32 cellular contexts compared by ENCODE assay signal in the genomic region with DNA sequence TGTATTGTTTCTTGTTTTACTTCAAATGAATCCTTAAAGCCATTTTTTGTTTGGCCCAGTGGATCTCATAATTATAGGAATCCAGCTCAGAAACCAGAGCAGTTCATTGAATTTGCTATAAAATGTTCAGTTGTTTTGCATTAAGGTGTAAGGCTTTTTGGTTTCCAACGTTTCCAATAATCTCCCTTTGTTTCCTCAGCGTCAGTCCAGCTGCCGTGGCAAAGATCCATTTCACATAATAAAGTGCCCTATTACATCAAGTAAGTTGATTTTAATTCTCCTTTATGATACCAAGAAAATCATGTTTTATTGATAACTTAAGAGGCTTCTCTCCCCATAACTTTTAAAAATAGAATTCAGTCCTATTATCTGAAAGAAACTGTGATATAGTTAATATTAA.
"Had no signal": no experiment of that assay in that cellular context is flagged by ENCODE, and none has a peak within 500 bp of the region (broad histone marks: within the 10 kb centered on the region; RNA-seq: fewer than 3 reads in every experiment).

No MANE protein-coding gene starts in this region.

- H3K4me3 Mint-ChIP-seq: activated naive CD4-positive, alpha-beta T cell treated with anti-CD3 and anti-CD28 coated beads for 36 hours; activated naive CD8-positive, alpha-beta T cell treated with anti-CD3 and anti-CD28 coated beads for 36 hours; brain; mesothelial cell of epicardium; naive B cell; nephron progenitor cell; stimulated activated effector memory CD8-positive, alpha-beta T cell treated with anti-CD3 and anti-CD28 coated beads, Interleukin-12 subunit alpha, Interleukin-12 subunit beta, amount 100 ng/mL, for 72 hours; stimulated activated naive CD8-positive, alpha-beta T cell treated with anti-CD3 and anti-CD28 coated beads, Interleukin-15, Interleukin-2, amounts not matched to agents 100 ng/mL and 50 ng/mL, for 24 hours had no signal

- H3K9me3 Mint-ChIP-seq: activated naive CD4-positive, alpha-beta T cell treated with anti-CD3 and anti-CD28 coated beads for 36 hours; activated naive CD8-positive, alpha-beta T cell treated with anti-CD3 and anti-CD28 coated beads for 36 hours; brain; mesothelial cell of epicardium; naive B cell; nephron progenitor cell; stimulated activated effector memory CD8-positive, alpha-beta T cell treated with anti-CD3 and anti-CD28 coated beads, Interleukin-12 subunit alpha, Interleukin-12 subunit beta, amount 100 ng/mL, for 72 hours; stimulated activated naive CD8-positive, alpha-beta T cell treated with anti-CD3 and anti-CD28 coated beads, Interleukin-15, Interleukin-2, amounts not matched to agents 100 ng/mL and 50 ng/mL, for 24 hours had no signal

- H3K27ac Mint-ChIP-seq: activated naive CD4-positive, alpha-beta T cell treated with anti-CD3 and anti-CD28 coated beads for 36 hours; activated naive CD8-positive, alpha-beta T cell treated with anti-CD3 and anti-CD28 coated beads for 36 hours; brain; mesothelial cell of epicardium; naive B cell; nephron progenitor cell; progenitor cell of endocrine pancreas; stimulated activated effector memory CD8-positive, alpha-beta T cell treated with anti-CD3 and anti-CD28 coated beads, Interleukin-12 subunit alpha, Interleukin-12 subunit beta, amount 100 ng/mL, for 72 hours; stimulated activated naive CD8-positive, alpha-beta T cell treated with anti-CD3 and anti-CD28 coated beads, Interleukin-15, Interleukin-2, amounts not matched to agents 100 ng/mL and 50 ng/mL, for 24 hours had no signal

- DNase-seq: activated CD4-positive, alpha-beta T cell treated with anti-CD3 and anti-CD28 coated beads for 48 hours; activated CD4-positive, alpha-beta T cell treated with anti-CD3 and anti-CD28 coated beads, Interleukin-2, amount 50 U/mL, for 48 hours; activated CD8-positive, alpha-beta memory T cell treated with anti-CD3 and anti-CD28 coated beads for 24 hours; activated effector memory CD4-positive, alpha-beta T cell treated with Interleukin-2 at 50 U/mL for 16 hours; activated naive CD4-positive, alpha-beta T cell treated with anti-CD3 and anti-CD28 coated beads for 36 hours; activated naive CD8-positive, alpha-beta T cell treated with anti-CD3 and anti-CD28 coated beads for 36 hours; adrenal gland; aorta; cerebellar nuclear complex; colonic mucosa; effector CD8-positive, alpha-beta T cell; gastrocnemius medialis; glutamatergic neuron; islet precursor cell; left colon; naive B cell; nephron progenitor cell; retina; stimulated activated CD4-positive, alpha-beta T cell treated with anti-CD3 and anti-CD28 coated beads, Interleukin-4, amount 100 ng/mL, for 24 hours; trophoblast cell; WERI-Rb-1 had no signal

- H3K4me1 ChIP-seq: colonic mucosa had no signal

- H3K9me3 ChIP-seq: adrenal gland, colonic mucosa, gastrocnemius medialis, neutrophil, thoracic aorta had no signal

- FAIRE-seq: urothelium cell line had no signal

- H3K27ac ChIP-seq: adrenal gland, cardiac muscle cell, colonic mucosa, epithelial cell of prostate, gastrocnemius medialis, neutrophil, skin epidermis, thoracic aorta, WERI-Rb-1 had no signal

- H3K27me3 Mint-ChIP-seq: activated naive CD8-positive, alpha-beta T cell treated with anti-CD3 and anti-CD28 coated beads for 36 hours; brain; naive B cell; progenitor cell of endocrine pancreas; stimulated activated naive CD8-positive, alpha-beta T cell treated with anti-CD3 and anti-CD28 coated beads, Interleukin-15, Interleukin-2, amounts not matched to agents 100 ng/mL and 50 ng/mL, for 24 hours had no signal

- H3K4me1 Mint-ChIP-seq: mesothelial cell of epicardium had no signal

- H3K27me3 ChIP-seq: adrenal gland, cardiac muscle cell, colonic mucosa, gastrocnemius medialis, neutrophil had no signal
